ENCODE assay signal across 19 cellular contexts in genomic region chr3:43735618-43736017, GRCh38. TPM values are rescaled to one million over a fixed set of nuclear protein-coding genes. Genes with fewer than 3 reads are reported as not detected.
A peak's percentile ranks its signal among the peaks of the same experiment; 100 is the strongest.
DNase-seq lines count a peak whose midpoint lies in the region; ATAC-seq, FAIRE-seq and TF ChIP-seq lines count a peak whose summit lies in the region.
"Had no signal": no experiment of that assay in that cellular context is flagged by ENCODE, and none has a peak within 500 bp of the region (broad histone marks: within the 10 kb centered on the region; RNA-seq: fewer than 3 reads in every experiment).

No MANE protein-coding gene starts in this region.

- H3K79me2 ChIP-seq in K562 (ENCODE audit: control insufficient read depth, insufficient read depth, low read length) (no peaks in the 10 kb centered on the region), HepG2 (ENCODE audit: insufficient read depth, low read length) (no peaks in the 10 kb centered on the region)

- no peak for TF ChIP-seq POLR2A in K562 (conservative IDR thresholded peaks at IDR 0.05)
- TF ChIP-seq POLR2A in HepG2 (IDR thresholded peaks at IDR 0.05; ENCODE audit: insufficient read depth in 1 of 2, low read depth in 2 of 2, low read length in 2 of 2), result no peak

- H3K27ac ChIP-seq in K562 (ENCODE audit: extremely low read depth, low read depth, low read length) (no peak overlapping the region), HepG2 (ENCODE audit: extremely low read length, insufficient read depth, low read length) (no peak overlapping the region), thoracic aorta (peak overlapping the region; percentile 80 to 83)
- H3K27ac ChIP-seq: RWPE1 had no signal

- TF ChIP-seq CTCF in K562 (IDR thresholded peaks at IDR 0.05 in 2 of 3, conservative IDR thresholded peaks at IDR 0.05 in 1 of 3; ENCODE audit: insufficient read depth in 2 of 3, low read depth in 1 of 3, low read length in 3 of 3) (no peak), HepG2 (CRISPR knock-in tag; IDR thresholded peaks at IDR 0.05) (no peak), thoracic aorta (IDR thresholded peaks at IDR 0.05) (no peak), Calu3 (IDR thresholded peaks at IDR 0.05; ENCODE audit: unreplicated experiment) (no peak)

- in situ Hi-C loops in K562 (cut with MboI), result no loop called here
- in situ Hi-C loops in HepG2 (cut with HindIII; ENCODE audit: extremely low pct_ligation_motif_present, low pct_unique_long_range_greater_than_20kb), result no loop called here

- H3K4me3 ChIP-seq in K562 (no peak overlapping the region), HepG2 (replicated peaks in 1 of 3; ENCODE audit: insufficient read depth in 1 of 3, low read depth in 2 of 3, low read length in 3 of 3) (no peak overlapping the region), thoracic aorta (no peak overlapping the region)

- H3K36me3 ChIP-seq in K562 (ENCODE audit: control insufficient read depth, insufficient read depth, low read length) (peaks cover 41% of the 10 kb centered on the region; the same call in 2 of the 3 replicates), HepG2 (replicated peaks in 1 of 2; ENCODE audit: control insufficient read depth in 1 of 2, insufficient read depth in 2 of 2, low read length in 2 of 2) (no peaks in the 10 kb centered on the region), thoracic aorta (no peaks in the 10 kb centered on the region)

- 86% methylated on average over 4 of the region's 4 CpGs for WGBS in K562 (ENCODE audit: insufficient coverage, low coverage, missing lambda C conversion rate)
- 16% methylated on average over 4 of the region's 4 CpGs for WGBS in HepG2 (ENCODE audit: low lambda C conversion rate)

- intact Hi-C loops in K562 (cut with micrococcal nuclease), result no loop called here
- intact Hi-C loops in HepG2 (cut with micrococcal nuclease; ENCODE audit: unreplicated experiment), result no loop called here
- intact Hi-C loops in Calu3 (cut with micrococcal nuclease; ENCODE audit: unreplicated experiment), result no loop called here

- CTCF ChIA-PET in K562 (lab: Yijun Ruan, JAX; ENCODE audit: low intra/inter-chr PET ratio), result no interaction called here
- CTCF ChIA-PET in HepG2 (lab: Yijun Ruan, JAX; ENCODE audit: low intra/inter-chr PET ratio, low total read pairs), result no interaction called here
- CTCF ChIA-PET in Calu3 (lab: Charles Lee), result no interaction called here

- peak overlapping the region in 1 of 2 experiments; percentile 33; a peak in 1 of 4 replicates for H3K9ac ChIP-seq in K562 (ENCODE audit: insufficient read depth in 1 of 2, low read depth in 2 of 2, low read length in 2 of 2)
- H3K9ac ChIP-seq in HepG2 (ENCODE audit: insufficient read depth, low read depth, low read length), result peak overlapping the region; percentile 5; the same call in 1 of the 2 replicates

- H4K20me1 ChIP-seq in K562 (replicated peaks; ENCODE audit: control insufficient read depth, insufficient read depth, low read length), result 0 out of 2 replicates have a peak, but pooled peaks cover 6% of the 10 kb centered on the region
- no peaks in the 10 kb centered on the region for H4K20me1 ChIP-seq in HepG2 (ENCODE audit: insufficient read depth, low read length)

- no peak overlapping the region for H3K4me2 ChIP-seq in K562 (ENCODE audit: insufficient read depth, low read length)
- H3K4me2 ChIP-seq in HepG2 (ENCODE audit: low read depth, low read length), result peak overlapping the region; percentile 30

- H3K27me3 ChIP-seq in K562 (ENCODE audit: control insufficient read depth in 2 of 2, insufficient read depth in 2 of 2, low read length in 2 of 2) (no peaks in the 10 kb centered on the region), HepG2 (ENCODE audit: control insufficient read depth in 1 of 2, insufficient read depth in 2 of 2, low read length in 2 of 2) (no peaks in the 10 kb centered on the region), thoracic aorta (replicated peaks; ENCODE audit: insufficient read depth) (no peaks in the 10 kb centered on the region)

- peaks cover 0 to 12% of the 10 kb centered on the region in 2 experiments; a peak in 3 of 5 replicates for H3K4me1 ChIP-seq in K562 (replicated peaks in 1 of 2; ENCODE audit: control insufficient read depth in 2 of 2, insufficient read depth in 2 of 2, low read length in 2 of 2)
- H3K4me1 ChIP-seq in HepG2 (ENCODE audit: insufficient read depth, low read length), result peaks cover 49% of the 10 kb centered on the region
- peaks cover 28 to 47% of the 10 kb centered on the region in 2 donors for H3K4me1 ChIP-seq in thoracic aorta (ENCODE audit: control insufficient read depth in 1 of 2, low read depth in 2 of 2)

- FAIRE-seq in K562 (lab: Jason Lieb, UNC), result no peak
- no peak for FAIRE-seq in HepG2 (lab: Jason Lieb, UNC)

- no peaks in the 10 kb centered on the region for H3K36me3 Mint-ChIP-seq in Calu3 (ENCODE audit: insufficient read depth, unreplicated experiment)

- H3K4me3 Mint-ChIP-seq in Calu3 (ENCODE audit: low read depth, unreplicated experiment), result no peak overlapping the region
- H3K4me3 Mint-ChIP-seq: H9 had no signal

- DNase-seq in K562 (ENCODE audit: extremely low read depth in 1 of 4, low spot score in 3 of 4) (no peak), HepG2 (ENCODE audit: low spot score) (peak; percentile 9), thoracic aorta (ENCODE audit: low spot score) (no peak), NCI-H524 (lab: John Stamatoyannopoulos, UW) (no peak), A172 (ENCODE audit: low spot score) (no peak), Calu3 (no peak)
- DNase-seq: ACHN, H9, KBM-7, MV-4-11, NCI-H1105, NCI-H1436 treated with DMSO at 0.1 percent for 48 hours, NCI-H187 treated with DMSO at 0.1 percent for 48 hours, NCI-H2171 treated with DMSO at 0.1 percent for 48 hours, NCI-H524 treated with DMSO at 0.1 percent for 48 hours, SHP77 had no signal

- POLR2A ChIA-PET in K562 (lab: Yijun Ruan, JAX), result no interaction called here
- POLR2A ChIA-PET in HepG2 (lab: Yijun Ruan, JAX), result no interaction called here

- H3K9me3 Mint-ChIP-seq in Calu3 (ENCODE audit: low read depth, unreplicated experiment), result no peaks in the 10 kb centered on the region
- H3K9me3 Mint-ChIP-seq: H9 had no signal

- H3K27me3 Mint-ChIP-seq in Calu3 (ENCODE audit: unreplicated experiment), result no peaks in the 10 kb centered on the region

- TF ChIP-seq EP300 in K562 (IDR thresholded peaks at IDR 0.05; ENCODE audit: low read length), result no peak
- TF ChIP-seq EP300 in HepG2 (IDR thresholded peaks at IDR 0.05; ENCODE audit: low read depth in 2 of 2, low read length in 2 of 2), result no peak
- no peak for TF ChIP-seq EP300 in HepG2 (CRISPR knock-in tag; IDR thresholded peaks at IDR 0.05; ENCODE audit: borderline replicate concordance)

- peaks cover 14% of the 10 kb centered on the region for H3K9me1 ChIP-seq in K562 (ENCODE audit: control insufficient read depth, insufficient read depth, low read length)

- BruUV-seq in K562 (replicated peaks; lab: Mats Ljungman, UMichigan) (no TSS peak), HepG2 (replicated peaks; lab: Mats Ljungman, UMichigan) (no TSS peak), Calu3 (replicated peaks; lab: Mats Ljungman, UMichigan) (no TSS peak)

- H2AFZ ChIP-seq in K562 (ENCODE audit: low read depth, low read length) (no peak overlapping the region), HepG2 (ENCODE audit: low read length) (no peak overlapping the region)

- ATAC-seq in K562 (peak; percentile 24; the same call in 2 of the 3 replicates), HepG2 (peak; percentile 88), thoracic aorta (ENCODE audit: insufficient number of reproducible peaks, low FRiP score, low read depth) (no peak), GM18907 (IDR thresholded peaks at IDR 0.05; ENCODE audit: unreplicated experiment) (no peak)
- ATAC-seq: Panc1 had no signal

- TF ChIP-seq RAD21 in K562 (CRISPR knock-in tag; conservative IDR thresholded peaks at IDR 0.05 in 1 of 2, IDR thresholded peaks at IDR 0.05 in 1 of 2), result no peak
- TF ChIP-seq RAD21 in HepG2 (CRISPR knock-in tag; IDR thresholded peaks at IDR 0.05), result no peak

- no peaks in the 10 kb centered on the region for H3K4me1 Mint-ChIP-seq in Calu3 (ENCODE audit: low read depth, unreplicated experiment)

- no peak overlapping the region for H3K27ac Mint-ChIP-seq in Calu3 (ENCODE audit: unreplicated experiment)

- H3K9me3 ChIP-seq in K562 (replicated peaks; ENCODE audit: control insufficient read depth, insufficient read depth, low read depth, low read length) (no peaks in the 10 kb centered on the region), HepG2 (ENCODE audit: low read length) (no peaks in the 10 kb centered on the region), thoracic aorta (no peaks in the 10 kb centered on the region)

RNA-seq across cellular contexts. Expression of gene ABHD5, which starts 44.9 kb away (rescaled TPM):
- 63.4 and 187 TPM in 2 replicates for total RNA-seq in K562 (2011; cell fraction: chromatin; rRNA removed; ENCODE audit: low replicate concordance)
- total RNA-seq in K562 (2011; cell fraction: nucleolus; rRNA removed), result 28.0 and 52.1 TPM in 2 replicates
- 79.9 and 117 TPM in 2 replicates for total RNA-seq in K562 (2011; cell fraction: nucleoplasm; rRNA removed)
- 27.8 and 33.4 TPM in 2 replicates for total RNA-seq in K562 (2014; rRNA removed)
- 58.9 and 61.4 TPM in 2 replicates for total RNA-seq in K562 (2014; rRNA removed; fragmentation: Illumina TruSeq; extraction: Trizol)
- 49.1 and 50.4 TPM in 2 replicates for total RNA-seq in K562 (2015; rRNA removed; fragmentation: Illumina TruSeq; extraction: Trizol)
- total RNA-seq in K562 (2021), result 39.9 and 40.7 TPM in 2 replicates
- 53.9 and 58.8 TPM in 2 replicates for polyA plus RNA-seq in K562 (2011; rRNA removed)
- polyA plus RNA-seq in K562 (2011; cell fraction: cytosol; rRNA removed), result 23.6 and 36.2 TPM in 2 replicates
- polyA plus RNA-seq in K562 (2011; cell fraction: nucleus; rRNA removed), result 34.3 and 51.7 TPM in 2 replicates
- 33.9 and 40.6 TPM in 2 replicates for polyA plus RNA-seq in K562 (2012)
- polyA plus RNA-seq in K562 (2014; fragmentation: Illumina TruSeq; extraction: Trizol), result 55.0 and 61.7 TPM in 2 replicates
- polyA plus RNA-seq in K562 (2014; fragmentation: Nextera tagmentation; extraction: Ambion mirVana), result 10 to 100 TPM; 31.9 to 35.0 TPM
- 37.5 and 38.1 TPM in 2 replicates for polyA plus RNA-seq in K562 (2014; rRNA removed)
- 62.2 and 80.3 TPM in 2 replicates for polyA minus RNA-seq in K562 (2011; rRNA and poly(A)+ RNA removed)
- polyA minus RNA-seq in K562 (2011; cell fraction: cytosol; rRNA and poly(A)+ RNA removed), result 18.8 and 25.4 TPM in 2 replicates
- 36.4 and 64.4 TPM in 2 replicates for polyA minus RNA-seq in K562 (2011; cell fraction: nucleus; rRNA and poly(A)+ RNA removed)
- total RNA-seq in HepG2 (2016; rRNA removed; fragmentation: Illumina TruSeq; extraction: Trizol), result 13.3 and 16.8 TPM in 2 replicates
- 4.2 and 4.3 TPM in 2 replicates for total RNA-seq in HepG2 (2016; cell fraction: cytosol; rRNA removed; fragmentation: Illumina TruSeq; extraction: Trizol; ENCODE audit: low read depth)
- 11.4 and 15.4 TPM in 2 replicates for total RNA-seq in HepG2 (2016; cell fraction: insoluble cytoplasmic fraction; rRNA removed; fragmentation: Illumina TruSeq; extraction: Trizol)
- 8.2 and 11.1 TPM in 2 replicates for total RNA-seq in HepG2 (2016; cell fraction: membrane; rRNA removed; fragmentation: Illumina TruSeq; extraction: Trizol)
- total RNA-seq in HepG2 (2016; cell fraction: nucleus; rRNA removed; fragmentation: Illumina TruSeq; extraction: Trizol), result 10.2 and 10.6 TPM in 2 replicates
- 4.1 and 4.5 TPM in 2 replicates for polyA plus RNA-seq in HepG2 (2011; rRNA removed)
- 2.6 and 4.9 TPM in 2 replicates for polyA plus RNA-seq in HepG2 (2011; cell fraction: cytosol; rRNA removed)
- 3.1 and 3.5 TPM in 2 replicates for polyA plus RNA-seq in HepG2 (2011; cell fraction: nucleus; rRNA removed)
- 5.6 TPM in 2 replicates for polyA plus RNA-seq in HepG2 (2012)
- 3.8 and 4.0 TPM in 2 replicates for polyA plus RNA-seq in HepG2 (2016; cell fraction: cytosol; fragmentation: Illumina TruSeq; extraction: Trizol; ENCODE audit: low read depth)
- 10.3 and 14.1 TPM in 2 replicates for polyA plus RNA-seq in HepG2 (2016; cell fraction: insoluble cytoplasmic fraction; fragmentation: Illumina TruSeq; extraction: Trizol; ENCODE audit: low read depth)
- 6.9 and 7.1 TPM in 2 replicates for polyA plus RNA-seq in HepG2 (2016; cell fraction: membrane; fragmentation: Illumina TruSeq; extraction: Trizol; ENCODE audit: low read depth)
- polyA plus RNA-seq in HepG2 (2016; cell fraction: nucleus; fragmentation: Illumina TruSeq; extraction: Trizol; ENCODE audit: insufficient read depth, low read depth), result 8.4 and 9.7 TPM in 2 replicates
- 4.4 and 33.3 TPM in 2 replicates for polyA minus RNA-seq in HepG2 (2011; rRNA and poly(A)+ RNA removed; ENCODE audit: low replicate concordance)
- polyA minus RNA-seq in HepG2 (2011; cell fraction: cytosol; rRNA and poly(A)+ RNA removed), result 3.1 and 3.7 TPM in 2 replicates
- polyA minus RNA-seq in HepG2 (2011; cell fraction: nucleus; rRNA and poly(A)+ RNA removed), result 18.7 and 20.1 TPM in 2 replicates
- 10 to 100 TPM; 33.3 to 37.1 TPM for total RNA-seq in thoracic aorta
- 21.8 and 32.1 TPM in 2 replicates for total RNA-seq in A172 (2014; rRNA removed; shearing (Covaris generic))
- total RNA-seq in Calu3 (2022), result 17.2 and 20.3 TPM in 2 replicates

Comparison
In these comparisons a context has a peak if more than half of its experiments do, and no peak if none do; other contexts are left out.
1. ATAC-seq: peak in K562 (single experiment) and HepG2 (single experiment); none in thoracic aorta (single experiment) and GM18907 (single experiment).
2. H3K27ac ChIP-seq: peak in thoracic aorta (2 of 2); none in K562 (single experiment) and HepG2 (single experiment).
3. Of the 241 proteins assayed by ChIP-seq in both HepG2 and K562: peak only in HepG2: TFAP4 and ZFX; only in K562: none; in both: none; in neither: 239.